Comparison of ENCODE assay signal across 18 cellular contexts in the genomic region with DNA sequence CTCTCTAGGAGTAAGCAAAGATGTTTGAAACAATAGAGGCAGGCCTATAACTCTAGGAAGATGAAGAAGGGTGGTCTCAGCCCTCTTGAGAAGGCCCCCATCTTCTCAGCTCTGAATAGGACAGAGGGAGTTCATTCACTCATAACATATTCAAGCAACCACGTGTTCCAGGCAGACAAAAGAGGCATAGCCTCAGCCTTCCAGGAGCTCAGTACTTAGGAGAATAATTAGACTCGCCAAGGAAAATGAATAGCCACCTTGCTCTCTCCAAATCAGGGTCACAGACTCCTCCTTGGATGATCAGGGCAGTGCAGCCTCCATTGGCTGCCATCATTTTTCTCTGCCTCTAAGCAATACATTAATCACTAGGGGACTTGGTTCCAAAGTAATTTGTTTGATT. TPM values are rescaled to one million over a fixed set of nuclear protein-coding genes. Genes with fewer than 3 reads are reported as not detected.
"Had no signal": no experiment of that assay in that cellular context is flagged by ENCODE, and none has a peak within 500 bp of the region (broad histone marks: within the 10 kb centered on the region; RNA-seq: fewer than 3 reads in every experiment).

No MANE protein-coding gene starts in this region.

- ATAC-seq: sciatic nerve; stimulated activated naive CD8-positive, alpha-beta T cell treated with anti-CD3 and anti-CD28 coated beads, Interleukin-15, Interleukin-2, amounts not matched to agents 100 U/mL and 50 U/mL, for 24 hours had no signal

- H3K36me3 ChIP-seq: prostate gland, suprapubic skin, upper lobe of left lung had no signal

- H3K9me3 ChIP-seq: prostate gland, suprapubic skin, upper lobe of left lung had no signal

- H3K27me3 Mint-ChIP-seq: activated naive CD4-positive, alpha-beta T cell treated with anti-CD3 and anti-CD28 coated beads, Interleukin-2, amount 50 U/mL, for 24 hours had no signal

- H3K27me3 ChIP-seq: suprapubic skin, upper lobe of left lung had no signal

- H3K9me3 Mint-ChIP-seq: activated naive CD4-positive, alpha-beta T cell treated with anti-CD3 and anti-CD28 coated beads, Interleukin-2, amount 50 U/mL, for 24 hours had no signal

- H3K27ac Mint-ChIP-seq: activated naive CD4-positive, alpha-beta T cell treated with anti-CD3 and anti-CD28 coated beads, Interleukin-2, amount 50 U/mL, for 24 hours had no signal

- H3K4me3 ChIP-seq: prostate gland, suprapubic skin, upper lobe of left lung had no signal

- DNase-seq: activated effector memory CD4-positive, alpha-beta T cell treated with Interleukin-2 at 50 U/mL for 16 hours; activated T-cell treated with anti-CD3 and anti-CD28 coated beads, Interleukin-2, amount 50 U/mL, for 1 hour; cerebellar nuclear complex; dermis blood vessel endothelial cell; hypothalamus; kidney glomerular epithelial cell; nucleus accumbens; stimulated activated CD4-positive, alpha-beta T cell treated with anti-CD3 and anti-CD28 coated beads, Interleukin-12 subunit alpha, Interleukin-12 subunit beta, amount 100 ng/mL, for 4 hours; stimulated activated CD4-positive, alpha-beta T cell treated with anti-CD3 and anti-CD28 coated beads, Interleukin-2, amount 100 ng/mL, for 48 hours; stimulated activated naive CD8-positive, alpha-beta T cell treated with anti-CD3 and anti-CD28 coated beads, Interleukin-15, Interleukin-2, amounts not matched to agents 100 U/mL and 50 U/mL, for 24 hours; upper lobe of left lung had no signal

- H3K4me3 Mint-ChIP-seq: activated naive CD4-positive, alpha-beta T cell treated with anti-CD3 and anti-CD28 coated beads, Interleukin-2, amount 50 U/mL, for 24 hours had no signal

- H3K27ac ChIP-seq: prostate gland, suprapubic skin, upper lobe of left lung had no signal

- H3K36me3 Mint-ChIP-seq: activated naive CD4-positive, alpha-beta T cell treated with anti-CD3 and anti-CD28 coated beads, Interleukin-2, amount 50 U/mL, for 24 hours had no signal

- H3K4me1 ChIP-seq: prostate gland, suprapubic skin, upper lobe of left lung had no signal

RNA-seq across cellular contexts. Expression of a gene that starts 52.7 kb away (rescaled TPM):
- total RNA-seq: dermis blood vessel endothelial cell; glomerular endothelial cell; mesenteric fat pad; prostate gland; suprapubic skin; T-helper 2 cell treated with Interferon-gamma antibody and Interleukin-4, amounts not matched to agents 100 ng/mL and 5 ng/mL, for 36 hours; upper lobe of left lung had no signal
